Comparison of ENCODE assay signal across 2 cellular contexts in the genomic region with DNA sequence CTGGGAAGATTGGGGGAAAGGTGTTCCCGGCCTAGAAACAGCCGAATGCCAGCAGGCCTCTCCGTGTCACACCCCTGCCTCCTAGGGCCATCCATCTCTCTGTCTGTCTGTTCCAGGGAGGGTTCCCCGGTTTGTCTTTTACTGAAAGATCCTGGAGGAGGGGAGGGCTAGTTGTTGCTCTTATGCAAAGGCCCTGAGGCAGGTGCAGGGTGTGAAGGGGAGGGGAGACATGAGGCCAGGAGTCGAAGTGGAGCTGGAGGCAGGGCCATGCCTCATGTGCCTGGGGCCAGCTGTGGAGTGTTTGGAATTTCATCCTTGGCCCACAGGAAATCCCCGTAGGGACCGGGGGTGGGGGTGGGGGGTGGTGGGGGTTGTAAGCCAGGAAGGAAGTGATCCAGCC.
TF ChIP-seq lines count a peak whose summit lies in the region.

No MANE protein-coding gene starts in this region.

TF ChIP-seq in HEK293, 187 proteins besides CTCF, POLR2A, EP300 and RAD21:
- 0 out of 2 replicates have a peak, but pooled peaks have one; percentile 10 for TF ChIP-seq SP2 (tag by site-specific recombination; IDR thresholded peaks at IDR 0.05)
- no peak for TF ChIP-seq ZNF37A (tag by site-specific recombination; IDR thresholded peaks at IDR 0.05)
- no peak for TF ChIP-seq GLIS2 (tag by site-specific recombination; IDR thresholded peaks at IDR 0.05)
- TF ChIP-seq ZNF623 (tag by site-specific recombination; IDR thresholded peaks at IDR 0.05), result peak; percentile 92

TF ChIP-seq in HepG2, 621 proteins besides CTCF, POLR2A, EP300 and RAD21:
- no peak for TF ChIP-seq ZNF564 (CRISPR knock-in tag; IDR thresholded peaks at IDR 0.05)
- TF ChIP-seq PRDM10 (CRISPR knock-in tag; IDR thresholded peaks at IDR 0.05; ENCODE audit: low read depth), result no peak
- TF ChIP-seq, protein P1, sequence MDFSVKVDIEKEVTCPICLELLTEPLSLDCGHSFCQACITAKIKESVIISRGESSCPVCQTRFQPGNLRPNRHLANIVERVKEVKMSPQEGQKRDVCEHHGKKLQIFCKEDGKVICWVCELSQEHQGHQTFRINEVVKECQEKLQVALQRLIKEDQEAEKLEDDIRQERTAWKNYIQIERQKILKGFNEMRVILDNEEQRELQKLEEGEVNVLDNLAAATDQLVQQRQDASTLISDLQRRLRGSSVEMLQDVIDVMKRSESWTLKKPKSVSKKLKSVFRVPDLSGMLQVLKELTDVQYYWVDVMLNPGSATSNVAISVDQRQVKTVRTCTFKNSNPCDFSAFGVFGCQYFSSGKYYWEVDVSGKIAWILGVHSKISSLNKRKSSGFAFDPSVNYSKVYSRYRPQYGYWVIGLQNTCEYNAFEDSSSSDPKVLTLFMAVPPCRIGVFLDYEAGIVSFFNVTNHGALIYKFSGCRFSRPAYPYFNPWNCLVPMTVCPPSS (IDR thresholded peaks at IDR 0.05), result no peak
- no peak for TF ChIP-seq ZNF850 (CRISPR knock-in tag; conservative IDR thresholded peaks at IDR 0.05)
- no peak for TF ChIP-seq AGO1 (IDR thresholded peaks at IDR 0.05; ENCODE audit: low read depth, low read length, poor library complexity, severe bottlenecking)
- TF ChIP-seq ZNF317 (CRISPR knock-in tag; IDR thresholded peaks at IDR 0.05), result no peak
- no peak for TF ChIP-seq ZNF605 (CRISPR knock-in tag; IDR thresholded peaks at IDR 0.05)
- TF ChIP-seq STAT5B (CRISPR knock-in tag; IDR thresholded peaks at IDR 0.05), result no peak
- TF ChIP-seq SALL1 (CRISPR knock-in tag; IDR thresholded peaks at IDR 0.05), result no peak
- TF ChIP-seq DNMT3B (CRISPR knock-in tag; conservative IDR thresholded peaks at IDR 0.05), result no peak
- no peak for TF ChIP-seq ZNF773 (CRISPR knock-in tag; IDR thresholded peaks at IDR 0.05; ENCODE audit: borderline replicate concordance)
- no peak for TF ChIP-seq RORA (CRISPR knock-in tag; IDR thresholded peaks at IDR 0.05)
- no peak for TF ChIP-seq TMF1 (CRISPR knock-in tag; IDR thresholded peaks at IDR 0.05; ENCODE audit: low read depth)
- no peak for TF ChIP-seq CREBL2 (CRISPR knock-in tag; IDR thresholded peaks at IDR 0.05; ENCODE audit: borderline replicate concordance)
- TF ChIP-seq ZBTB44 (CRISPR knock-in tag; IDR thresholded peaks at IDR 0.05), result no peak
- no peak for TF ChIP-seq ELF3 (CRISPR knock-in tag; IDR thresholded peaks at IDR 0.05)
- TF ChIP-seq ZNF563 (CRISPR knock-in tag; IDR thresholded peaks at IDR 0.05), result no peak
- no peak for TF ChIP-seq HIC2 (CRISPR knock-in tag; IDR thresholded peaks at IDR 0.05; ENCODE audit: low read depth)
- no peak for TF ChIP-seq NCOA1 (CRISPR knock-in tag; IDR thresholded peaks at IDR 0.05)
- no peak for TF ChIP-seq ZNF879 (CRISPR knock-in tag; IDR thresholded peaks at IDR 0.05)
- no peak for TF ChIP-seq KDM6A (CRISPR knock-in tag; IDR thresholded peaks at IDR 0.05; ENCODE audit: low read depth)
- TF ChIP-seq, protein P2, sequence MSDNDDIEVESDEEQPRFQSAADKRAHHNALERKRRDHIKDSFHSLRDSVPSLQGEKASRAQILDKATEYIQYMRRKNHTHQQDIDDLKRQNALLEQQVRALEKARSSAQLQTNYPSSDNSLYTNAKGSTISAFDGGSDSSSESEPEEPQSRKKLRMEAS (IDR thresholded peaks at IDR 0.05), result 0 out of 2 replicates have a peak, but pooled peaks have one; percentile 36
- no peak for TF ChIP-seq DMAP1 (CRISPR knock-in tag; IDR thresholded peaks at IDR 0.05)
- TF ChIP-seq NCOA5 (CRISPR knock-in tag; IDR thresholded peaks at IDR 0.05), result no peak
- TF ChIP-seq, protein P3, sequence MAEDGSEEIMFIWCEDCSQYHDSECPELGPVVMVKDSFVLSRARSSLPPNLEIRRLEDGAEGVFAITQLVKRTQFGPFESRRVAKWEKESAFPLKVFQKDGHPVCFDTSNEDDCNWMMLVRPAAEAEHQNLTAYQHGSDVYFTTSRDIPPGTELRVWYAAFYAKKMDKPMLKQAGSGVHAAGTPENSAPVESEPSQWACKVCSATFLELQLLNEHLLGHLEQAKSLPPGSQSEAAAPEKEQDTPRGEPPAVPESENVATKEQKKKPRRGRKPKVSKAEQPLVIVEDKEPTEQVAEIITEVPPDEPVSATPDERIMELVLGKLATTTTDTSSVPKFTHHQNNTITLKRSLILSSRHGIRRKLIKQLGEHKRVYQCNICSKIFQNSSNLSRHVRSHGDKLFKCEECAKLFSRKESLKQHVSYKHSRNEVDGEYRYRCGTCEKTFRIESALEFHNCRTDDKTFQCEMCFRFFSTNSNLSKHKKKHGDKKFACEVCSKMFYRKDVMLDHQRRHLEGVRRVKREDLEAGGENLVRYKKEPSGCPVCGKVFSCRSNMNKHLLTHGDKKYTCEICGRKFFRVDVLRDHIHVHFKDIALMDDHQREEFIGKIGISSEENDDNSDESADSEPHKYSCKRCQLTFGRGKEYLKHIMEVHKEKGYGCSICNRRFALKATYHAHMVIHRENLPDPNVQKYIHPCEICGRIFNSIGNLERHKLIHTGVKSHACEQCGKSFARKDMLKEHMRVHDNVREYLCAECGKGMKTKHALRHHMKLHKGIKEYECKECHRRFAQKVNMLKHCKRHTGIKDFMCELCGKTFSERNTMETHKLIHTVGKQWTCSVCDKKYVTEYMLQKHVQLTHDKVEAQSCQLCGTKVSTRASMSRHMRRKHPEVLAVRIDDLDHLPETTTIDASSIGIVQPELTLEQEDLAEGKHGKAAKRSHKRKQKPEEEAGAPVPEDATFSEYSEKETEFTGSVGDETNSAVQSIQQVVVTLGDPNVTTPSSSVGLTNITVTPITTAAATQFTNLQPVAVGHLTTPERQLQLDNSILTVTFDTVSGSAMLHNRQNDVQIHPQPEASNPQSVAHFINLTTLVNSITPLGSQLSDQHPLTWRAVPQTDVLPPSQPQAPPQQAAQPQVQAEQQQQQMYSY (CRISPR knock-in tag; IDR thresholded peaks at IDR 0.05), result peak; percentile 29; the same call in 1 of the 2 replicates
- peak; percentile 40; the same call in 1 of the 2 replicates for TF ChIP-seq ZNF687 (CRISPR knock-in tag; IDR thresholded peaks at IDR 0.05)
- TF ChIP-seq ZNF670 (CRISPR knock-in tag; IDR thresholded peaks at IDR 0.05; ENCODE audit: borderline replicate concordance), result no peak
- TF ChIP-seq KDM5B (CRISPR knock-in tag; IDR thresholded peaks at IDR 0.05; ENCODE audit: borderline replicate concordance), result no peak
- TF ChIP-seq DR1 (CRISPR knock-in tag; IDR thresholded peaks at IDR 0.05), result no peak
- peak; percentile 77 for TF ChIP-seq ZMYM3 (CRISPR knock-in tag; IDR thresholded peaks at IDR 0.05)
- no peak for TF ChIP-seq HNRNPH1 (optimal IDR thresholded peaks at IDR 0.05; ENCODE audit: low read depth, low read length)
- no peak for TF ChIP-seq MEIS1 (CRISPR knock-in tag; IDR thresholded peaks at IDR 0.05; ENCODE audit: borderline replicate concordance)
- TF ChIP-seq KDM1A (CRISPR knock-in tag; IDR thresholded peaks at IDR 0.05), result 0 out of 2 replicates have a peak, but pooled peaks have one; percentile 32
TF ChIP-seq in HepG2: peak in this region for 5.
